ENCODE assay signal across 23 cellular contexts in genomic region chrX:99798951-99799350, GRCh38.
"Had no signal": no experiment of that assay in that cellular context is flagged by ENCODE, and none has a peak within 500 bp of the region (broad histone marks: within the 10 kb centered on the region; RNA-seq: fewer than 3 reads in every experiment).

No MANE protein-coding gene starts in this region.

- DNase-seq: activated CD4-positive, alpha-beta memory T cell treated with anti-CD3 and anti-CD28 coated beads for 36 hours; activated CD4-positive, alpha-beta T cell treated with anti-CD3 and anti-CD28 coated beads, Interleukin-2, amount 10 ng/mL, durations not matched to agents 24 days and 14 days; activated CD4-positive, CD25-positive, alpha-beta regulatory T cell treated with anti-CD3 and anti-CD28 coated beads, Interleukin-2, amount 50 U/mL, for 72 hours; activated CD8-positive, alpha-beta memory T cell treated with anti-CD3 and anti-CD28 coated beads for 24 hours; activated T-cell treated with anti-CD3 and anti-CD28 coated beads, Interleukin-2, amount 50 U/mL, for 48 hours; amygdala; body of pancreas; Karpas-422; NCI-H1105 treated with DMSO at 0.1 percent for 48 hours; NCI-H1436 treated with DMSO at 0.1 percent for 48 hours; NCI-H187; NCI-H2081 treated with DMSO at 0.1 percent for 48 hours; NCI-H446; NCI-H524; Peyer's patch; Right ventricle myocardium superior; T-helper 17 cell; T-helper 9 cell had no signal

- H3K4me1 ChIP-seq: body of pancreas, Peyer's patch, SJSA1 had no signal

- ATAC-seq: activated T-helper 17 cell treated with anti-CD3 and anti-CD28 coated beads, Interleukin-2, amount 50 U/mL, for 72 hours; body of pancreas; K562; T-helper 17 cell; WTC11 had no signal

- H3K36me3 ChIP-seq: Peyer's patch, SJSA1 had no signal

- H3K27me3 ChIP-seq: body of pancreas, Peyer's patch, SJSA1 had no signal

- H3K9me3 ChIP-seq: body of pancreas, Peyer's patch, SJSA1 had no signal

- H3K27ac ChIP-seq: body of pancreas, Peyer's patch, RWPE1, SJSA1 had no signal

- H3K4me3 ChIP-seq: body of pancreas, K562, Peyer's patch, SJSA1 had no signal
